Comparison of ENCODE assay signal across 9 cellular contexts in genomic region chr9:90915693-90916092, GRCh38.
A peak's percentile ranks its signal among the peaks of the same experiment; 100 is the strongest.
DNase-seq lines count a peak whose midpoint lies in the region; ATAC-seq, FAIRE-seq and TF ChIP-seq lines count a peak whose summit lies in the region.
"Had no signal": no experiment of that assay in that cellular context is flagged by ENCODE, and none has a peak within 500 bp of the region (broad histone marks: within the 10 kb centered on the region; RNA-seq: fewer than 3 reads in every experiment).

No MANE protein-coding gene starts in this region.

- no peak for TF ChIP-seq CTCF in HFFc6 (IDR thresholded peaks at IDR 0.05)

- intact Hi-C loops in activated CD4-positive, alpha-beta memory T cell treated with anti-CD3 and anti-CD28 coated beads for 36 hours (cut with micrococcal nuclease): loop anchor here (1.0 to 5.0 kb wide), 5 partner anchors 67 to 812 kb away; no protein-coding TSS in a partner anchor
- intact Hi-C loops in left colon (cut with DNase I, micrococcal nuclease): loop anchor here in 1 of 2 donors (5.0 to 10.0 kb wide), 2 partner anchors 512 to 759 kb away; no protein-coding TSS in a partner anchor

- no peaks in the 10 kb centered on the region for H3K4me1 Mint-ChIP-seq in activated CD4-positive, alpha-beta memory T cell treated with anti-CD3 and anti-CD28 coated beads for 36 hours (ENCODE audit: low read depth)
- H3K4me1 Mint-ChIP-seq in HFFc6 (ENCODE audit: low read depth): peaks cover 9% of the 10 kb centered on the region; the same call in 1 of the 2 replicates
- no peaks in the 10 kb centered on the region for H3K4me1 Mint-ChIP-seq in CD8-positive, alpha-beta memory T cell

- H3K4me3 ChIP-seq in CD8-positive, alpha-beta memory T cell (ENCODE audit: low read length): no peak overlapping the region

- no peak overlapping the region for H3K27ac Mint-ChIP-seq in activated CD4-positive, alpha-beta memory T cell treated with anti-CD3 and anti-CD28 coated beads for 36 hours
- H3K27ac Mint-ChIP-seq in HFFc6: no peak overlapping the region
- H3K27ac Mint-ChIP-seq in CD8-positive, alpha-beta memory T cell: no peak overlapping the region

- POLR2A ChIA-PET in activated CD4-positive, alpha-beta memory T cell treated with anti-CD3 and anti-CD28 coated beads for 36 hours (lab: Charles Lee): interaction anchor here (0.8 kb wide), 1 partner anchor 520 kb away, joined by 3 read pairs; no protein-coding TSS in a partner anchor
- POLR2A ChIA-PET in CD8-positive, alpha-beta memory T cell (lab: Charles Lee): no interaction called here

- DNase-seq in AG08396 (ENCODE audit: low spot score) (peak; percentile 32), H54 (ENCODE audit: insufficient read length, low spot score) (peak; percentile 53), left colon (peak; percentile 47 to 71), HFFc6 (no peak), mucosa of gallbladder (ENCODE audit: low spot score) (no peak)
- peak; percentile 62 for DNase-seq in activated CD4-positive, alpha-beta memory T cell treated with anti-CD3 and anti-CD28 coated beads for 36 hours
- DNase-seq in CD8-positive, alpha-beta memory T cell: no peak

- FAIRE-seq in H54 (lab: Jason Lieb, UNC): no peak

- H3K4me3 Mint-ChIP-seq in activated CD4-positive, alpha-beta memory T cell treated with anti-CD3 and anti-CD28 coated beads for 36 hours: no peak overlapping the region
- H3K4me3 Mint-ChIP-seq in HFFc6: no peak overlapping the region
- no peak overlapping the region for H3K4me3 Mint-ChIP-seq in CD8-positive, alpha-beta memory T cell
- H3K4me3 Mint-ChIP-seq: nephron had no signal

- no peaks in the 10 kb centered on the region for H3K36me3 Mint-ChIP-seq in activated CD4-positive, alpha-beta memory T cell treated with anti-CD3 and anti-CD28 coated beads for 36 hours
- no peaks in the 10 kb centered on the region for H3K36me3 Mint-ChIP-seq in HFFc6 (ENCODE audit: low read depth)
- no peaks in the 10 kb centered on the region for H3K36me3 Mint-ChIP-seq in CD8-positive, alpha-beta memory T cell

- H3K9me3 ChIP-seq in CD8-positive, alpha-beta memory T cell (ENCODE audit: low read length): no peaks in the 10 kb centered on the region

- H3K36me3 ChIP-seq in CD8-positive, alpha-beta memory T cell (ENCODE audit: insufficient read depth, low read length): no peaks in the 10 kb centered on the region

- no peaks in the 10 kb centered on the region for H3K9me3 Mint-ChIP-seq in activated CD4-positive, alpha-beta memory T cell treated with anti-CD3 and anti-CD28 coated beads for 36 hours
- H3K9me3 Mint-ChIP-seq in HFFc6: no peaks in the 10 kb centered on the region
- H3K9me3 Mint-ChIP-seq in CD8-positive, alpha-beta memory T cell: no peaks in the 10 kb centered on the region
- H3K9me3 Mint-ChIP-seq: nephron had no signal

- H3K4me1 ChIP-seq in CD8-positive, alpha-beta memory T cell (ENCODE audit: insufficient read depth, low read length): no peaks in the 10 kb centered on the region

- no peaks in the 10 kb centered on the region for H3K27me3 ChIP-seq in CD8-positive, alpha-beta memory T cell (ENCODE audit: insufficient read depth, low read length, poor library complexity, severe bottlenecking)

- CTCF ChIA-PET in activated CD4-positive, alpha-beta memory T cell treated with anti-CD3 and anti-CD28 coated beads for 36 hours (lab: Charles Lee): interaction anchor here (0.6 to 4.3 kb wide), 52 partner anchors 7 to 819 kb away, joined by 3 to 84 read pairs (median 5); partner anchors contain the start of gene NFIL3
- CTCF ChIA-PET in CD8-positive, alpha-beta memory T cell (lab: Charles Lee): interaction anchor here (0.6 to 4.0 kb wide), 19 partner anchors 9 to 825 kb away, joined by 3 to 51 read pairs (median 3); partner anchors contain the start of gene NFIL3

- peak; percentile 64 for ATAC-seq in left colon
- ATAC-seq in HG03095 (IDR thresholded peaks at IDR 0.05; ENCODE audit: unreplicated experiment): no peak

- no peak overlapping the region for H3K27ac ChIP-seq in CD8-positive, alpha-beta memory T cell (ENCODE audit: low read depth, low read length)

- TF ChIP-seq POLR2A in H54 (IDR thresholded peaks at IDR 0.05; ENCODE audit: low read depth, low read length): no peak

- no peaks in the 10 kb centered on the region for H3K27me3 Mint-ChIP-seq in activated CD4-positive, alpha-beta memory T cell treated with anti-CD3 and anti-CD28 coated beads for 36 hours
- peaks cover 5% of the 10 kb centered on the region; the same call in 1 of the 2 replicates for H3K27me3 Mint-ChIP-seq in HFFc6 (ENCODE audit: insufficient read depth)
- H3K27me3 Mint-ChIP-seq in CD8-positive, alpha-beta memory T cell: no peaks in the 10 kb centered on the region

Comparison
In these comparisons a context has a peak if more than half of its experiments do, and no peak if none do; other contexts are left out.
1. DNase-seq: peak in AG08396 (single experiment), H54 (single experiment), activated CD4-positive, alpha-beta memory T cell treated with anti-CD3 and anti-CD28 coated beads for 36 hours (single experiment) and left colon (2 of 2); none in HFFc6 (single experiment), CD8-positive, alpha-beta memory T cell (0 of 5) and mucosa of gallbladder (single experiment).